ENCODE assay signal across 12 cellular contexts in genomic region chr5:76547891-76548524, GRCh38.
DNase-seq lines count a peak whose midpoint lies in the region; ATAC-seq and TF ChIP-seq lines count a peak whose summit lies in the region.
"Had no signal": no experiment of that assay in that cellular context is flagged by ENCODE, and none has a peak within 500 bp of the region (broad histone marks: within the 10 kb centered on the region; RNA-seq: fewer than 3 reads in every experiment).

No MANE protein-coding gene starts in this region.

- TF ChIP-seq POLR2A in stomach (IDR thresholded peaks at IDR 0.05) = no peak

- no peak for DNase-seq in activated CD8-positive, alpha-beta memory T cell treated with anti-CD3 and anti-CD28 coated beads, Interleukin-2, amount 10 ng/mL, durations not matched to agents 7 days and 5 days
- DNase-seq in activated CD8-positive, alpha-beta memory T cell treated with anti-CD3 and anti-CD28 coated beads for 24 hours = no peak
- DNase-seq in stomach = no peak
- no peak for DNase-seq in stimulated activated CD4-positive, alpha-beta T cell treated with anti-CD3 and anti-CD28 coated beads, Interleukin-2, amount 100 ng/mL, for 24 hours
- no peak for DNase-seq in HUDEP-2 (lab: John Stamatoyannopoulos, UW; ENCODE audit: unreplicated experiment in 76 of 76)
- DNase-seq in activated CD4-positive, CD25-positive, alpha-beta regulatory T cell (lab: John Stamatoyannopoulos, UW) = no peak
- DNase-seq: ACHN, heart right ventricle had no signal

- no peak for TF ChIP-seq EP300 in stomach (IDR thresholded peaks at IDR 0.05)

- no peak for TF ChIP-seq CTCF in stomach (IDR thresholded peaks at IDR 0.05)

- H3K27ac ChIP-seq in stomach = peak overlapping the region; percentile 60 to 83 (median 79)
- H3K27ac ChIP-seq: parathyroid adenoma had no signal

- intact Hi-C loops in stomach (cut with DNase I; ENCODE audit: low total_unique reads) = loop anchor here (10.0 kb wide), 1 partner anchor 133 kb away; no protein-coding TSS in a partner anchor

- no peaks in the 10 kb centered on the region for H3K9me3 ChIP-seq in stomach
- H3K9me3 ChIP-seq: heart right ventricle had no signal

- CTCF ChIA-PET in activated CD8-positive, alpha-beta memory T cell treated with anti-CD3 and anti-CD28 coated beads, Interleukin-2, amount 10 ng/mL, durations not matched to agents 7 days and 5 days (lab: Charles Lee) = interaction anchor here (0.9 to 2.4 kb wide), 12 partner anchors 12 to 372 kb away, joined by 3 to 32 read pairs (median 5); partner anchors contain the start of gene IQGAP2

- H3K4me1 ChIP-seq in stomach = peaks cover 29 to 65% (median 41%) of the 10 kb centered on the region in 4 donors

- H3K36me3 Mint-ChIP-seq in activated CD8-positive, alpha-beta memory T cell treated with anti-CD3 and anti-CD28 coated beads, Interleukin-2, amount 10 ng/mL, durations not matched to agents 7 days and 5 days = peaks cover 17% of the 10 kb centered on the region
- no peaks in the 10 kb centered on the region for H3K36me3 Mint-ChIP-seq in activated naive CD8-positive, alpha-beta T cell

- H3K4me3 ChIP-seq in stomach = peak overlapping the region in 1 of 4 donors; percentile 7

- H3K27me3 ChIP-seq in stomach = no peaks in the 10 kb centered on the region

- H3K9me3 Mint-ChIP-seq in activated CD8-positive, alpha-beta memory T cell treated with anti-CD3 and anti-CD28 coated beads, Interleukin-2, amount 10 ng/mL, durations not matched to agents 7 days and 5 days (ENCODE audit: low read depth) = no peaks in the 10 kb centered on the region
- no peaks in the 10 kb centered on the region for H3K9me3 Mint-ChIP-seq in activated naive CD8-positive, alpha-beta T cell (ENCODE audit: low read depth)

- no peaks in the 10 kb centered on the region for H3K27me3 Mint-ChIP-seq in activated CD8-positive, alpha-beta memory T cell treated with anti-CD3 and anti-CD28 coated beads, Interleukin-2, amount 10 ng/mL, durations not matched to agents 7 days and 5 days
- H3K27me3 Mint-ChIP-seq in activated naive CD8-positive, alpha-beta T cell = no peaks in the 10 kb centered on the region

- H3K36me3 ChIP-seq in stomach = no peaks in the 10 kb centered on the region
- H3K36me3 ChIP-seq: heart right ventricle had no signal

- peak overlapping the region; percentile 98 for H3K27ac Mint-ChIP-seq in activated CD8-positive, alpha-beta memory T cell treated with anti-CD3 and anti-CD28 coated beads, Interleukin-2, amount 10 ng/mL, durations not matched to agents 7 days and 5 days
- peak overlapping the region; percentile 91 for H3K27ac Mint-ChIP-seq in activated naive CD8-positive, alpha-beta T cell

- peak overlapping the region; percentile 69 for H3K4me3 Mint-ChIP-seq in activated CD8-positive, alpha-beta memory T cell treated with anti-CD3 and anti-CD28 coated beads, Interleukin-2, amount 10 ng/mL, durations not matched to agents 7 days and 5 days
- peak overlapping the region; percentile 74 for H3K4me3 Mint-ChIP-seq in activated naive CD8-positive, alpha-beta T cell
- H3K4me3 Mint-ChIP-seq: WTC11 had no signal

- 49 to 62% (median 59%) methylated on average over 3 of the region's 3 CpGs for WGBS in stomach, 5 donors

- ATAC-seq in activated CD8-positive, alpha-beta memory T cell treated with anti-CD3 and anti-CD28 coated beads, Interleukin-2, amount 10 ng/mL, durations not matched to agents 7 days and 5 days = no peak
- peak; percentile 12 for ATAC-seq in HG03025 (IDR thresholded peaks at IDR 0.05; ENCODE audit: low FRiP score, unreplicated experiment)
- ATAC-seq: WTC11 had no signal

- H3K4me1 Mint-ChIP-seq in activated CD8-positive, alpha-beta memory T cell treated with anti-CD3 and anti-CD28 coated beads, Interleukin-2, amount 10 ng/mL, durations not matched to agents 7 days and 5 days = peaks cover 69% of the 10 kb centered on the region
- H3K4me1 Mint-ChIP-seq in activated naive CD8-positive, alpha-beta T cell (ENCODE audit: low read depth) = peaks cover 67% of the 10 kb centered on the region
